13 cellular contexts compared by ENCODE assay signal in genomic region chr1:190084552-190084951, GRCh38.
DNase-seq lines count a peak whose midpoint lies in the region; ATAC-seq and TF ChIP-seq lines count a peak whose summit lies in the region.
"Had no signal": no experiment of that assay in that cellular context is flagged by ENCODE, and none has a peak within 500 bp of the region (broad histone marks: within the 10 kb centered on the region; RNA-seq: fewer than 3 reads in every experiment).

No MANE protein-coding gene starts in this region.

- H3K4me1 Mint-ChIP-seq in H9, result peaks cover 0 to 3% of the 10 kb centered on the region in 2 experiments; a peak in 2 of 4 replicates
- H3K4me1 Mint-ChIP-seq in activated T-cell treated with anti-CD3 and anti-CD28 coated beads, Interleukin-2, amount 50 U/mL, for 24 hours (ENCODE audit: low read depth), result no peaks in the 10 kb centered on the region

- H4K8ac ChIP-seq in H9 (replicated peaks; ENCODE audit: insufficient read length, low read depth, low read length), result no peak overlapping the region

- no peak overlapping the region for H3K27ac Mint-ChIP-seq in H9
- H3K27ac Mint-ChIP-seq in activated T-cell treated with anti-CD3 and anti-CD28 coated beads, Interleukin-2, amount 50 U/mL, for 24 hours, result no peak overlapping the region
- H3K27ac Mint-ChIP-seq: activated naive CD8-positive, alpha-beta T cell had no signal

- no peaks in the 10 kb centered on the region for H3K79me1 ChIP-seq in H9 (ENCODE audit: insufficient read depth, low read depth, low read length, poor library complexity, severe bottlenecking)

- H3K4me1 ChIP-seq in DOHH2 (ENCODE audit: control insufficient read depth, low read length) (no peaks in the 10 kb centered on the region), H9 (ENCODE audit: insufficient read depth, low read length) (no peaks in the 10 kb centered on the region), PC-9 (replicated peaks; ENCODE audit: insufficient read depth) (no peaks in the 10 kb centered on the region), esophagus squamous epithelium (no peaks in the 10 kb centered on the region)

- H3K27ac ChIP-seq in DOHH2 (ENCODE audit: low read depth, low read length) (no peak overlapping the region), H9 (ENCODE audit: insufficient read length, low read depth, low read length) (no peak overlapping the region), PC-9 (no peak overlapping the region), esophagus squamous epithelium (no peak overlapping the region)
- H3K27ac ChIP-seq: GM23248 had no signal

- no TSS peak for BruUV-seq in PC-9 (replicated peaks; lab: Mats Ljungman, UMichigan)

- H4K91ac ChIP-seq in H9 (ENCODE audit: insufficient read length, low read depth, low read length), result no peak overlapping the region

- POLR2A ChIA-PET in PC-9 (lab: Charles Lee; ENCODE audit: unreplicated experiment), result interaction anchor here (0.7 kb wide), 1 partner anchor 300 kb away, joined by 3 read pairs; no protein-coding TSS in a partner anchor

- H3K9ac ChIP-seq in H9 (ENCODE audit: extremely low read depth, insufficient read length, low read length), result no peak overlapping the region
- H3K9ac ChIP-seq: GM23248 had no signal

- H3K27me3 ChIP-seq in DOHH2 (ENCODE audit: control insufficient read depth, low read length) (no peaks in the 10 kb centered on the region), H9 (ENCODE audit: insufficient read depth, low read length) (no peaks in the 10 kb centered on the region), PC-9 (ENCODE audit: insufficient read depth, low read depth) (no peaks in the 10 kb centered on the region), esophagus squamous epithelium (no peaks in the 10 kb centered on the region)

- intact Hi-C loops in PC-9 (cut with micrococcal nuclease; ENCODE audit: unreplicated experiment), result no loop called here
- intact Hi-C loops in esophagus squamous epithelium (cut with DNase I), result no loop called here

- H4K20me1 ChIP-seq in DOHH2 (ENCODE audit: control insufficient read depth, insufficient read depth, low read depth, low read length), result no peaks in the 10 kb centered on the region
- H4K20me1 ChIP-seq in H9 (ENCODE audit: control insufficient read depth, insufficient read depth, insufficient read length), result no peaks in the 10 kb centered on the region
- H4K20me1 ChIP-seq in PC-9 (ENCODE audit: insufficient read depth), result no peaks in the 10 kb centered on the region

- no peak overlapping the region for H2BK15ac ChIP-seq in H9 (ENCODE audit: low read depth, low read length)

- CTCF ChIA-PET in PC-9 (lab: Charles Lee), result no interaction called here

- H3K4me3 ChIP-seq in DOHH2 (ENCODE audit: low read length) (no peak overlapping the region), PC-9 (no peak overlapping the region), esophagus squamous epithelium (no peak overlapping the region)
- H3K4me3 ChIP-seq: GM23248 had no signal

- no peak overlapping the region for H3K14ac ChIP-seq in H9 (ENCODE audit: insufficient read depth, low read length)

- H3T11ph ChIP-seq in H9 (ENCODE audit: low read length), result no peak overlapping the region

- ATAC-seq in HG03521 (IDR thresholded peaks at IDR 0.05; ENCODE audit: unreplicated experiment), result no peak

- H3K23me2 ChIP-seq in H9 (ENCODE audit: insufficient read length, low read depth, low read length, poor library complexity, severe bottlenecking), result no peaks in the 10 kb centered on the region

- H3K9me3 ChIP-seq in DOHH2 (ENCODE audit: control insufficient read depth, insufficient read depth, low read length) (no peaks in the 10 kb centered on the region), H9 (ENCODE audit: control insufficient read depth, low read depth, low read length) (no peaks in the 10 kb centered on the region), PC-9 (ENCODE audit: insufficient read depth, low read depth) (no peaks in the 10 kb centered on the region), esophagus squamous epithelium (no peaks in the 10 kb centered on the region)

- H3F3A ChIP-seq in DOHH2 (ENCODE audit: control insufficient read depth, insufficient read depth) (no peaks in the 10 kb centered on the region), PC-9 (ENCODE audit: insufficient read depth, low read depth) (no peaks in the 10 kb centered on the region)

- H3K36me3 Mint-ChIP-seq in H9 (ENCODE audit: insufficient read depth in 1 of 3, low read depth in 3 of 3), result no peaks in the 10 kb centered on the region; a peak in 1 of 7 replicates
- H3K36me3 Mint-ChIP-seq in activated T-cell treated with anti-CD3 and anti-CD28 coated beads, Interleukin-2, amount 50 U/mL, for 24 hours (ENCODE audit: low read depth), result no peaks in the 10 kb centered on the region
- H3K36me3 Mint-ChIP-seq: activated naive CD8-positive, alpha-beta T cell had no signal

- no peak for TF ChIP-seq POLR2A in esophagus squamous epithelium (IDR thresholded peaks at IDR 0.05)

- H3K9me2 ChIP-seq in DOHH2 (replicated peaks; ENCODE audit: control insufficient read depth, low read length) (no peaks in the 10 kb centered on the region), PC-9 (ENCODE audit: insufficient read depth) (no peaks in the 10 kb centered on the region)

- no peak overlapping the region for H2BK20ac ChIP-seq in H9 (ENCODE audit: low read depth, low read length, poor library complexity, severe bottlenecking)

- no peak overlapping the region for H2BK12ac ChIP-seq in H9 (ENCODE audit: insufficient read length, low read depth, low read length)

- no CpG with 5 or more reads among the region's 8 CpGs for WGBS in H9 (ENCODE audit: extremely low coverage, insufficient read length, low lambda C conversion rate)
- 42 to 51% methylated on average over 5 of the region's 8 CpGs for WGBS in esophagus squamous epithelium, 2 donors

- H3K27me3 Mint-ChIP-seq in H9 (ENCODE audit: low read depth), result no peaks in the 10 kb centered on the region
- no peaks in the 10 kb centered on the region for H3K27me3 Mint-ChIP-seq in activated T-cell treated with anti-CD3 and anti-CD28 coated beads, Interleukin-2, amount 50 U/mL, for 24 hours
- H3K27me3 Mint-ChIP-seq: activated naive CD8-positive, alpha-beta T cell had no signal

- H4K5ac ChIP-seq in H9 (ENCODE audit: insufficient read length, low read depth, low read length), result no peak overlapping the region

- H3K9me3 Mint-ChIP-seq in H9, result no peaks in the 10 kb centered on the region
- peaks cover 8% of the 10 kb centered on the region for H3K9me3 Mint-ChIP-seq in activated T-cell treated with anti-CD3 and anti-CD28 coated beads, Interleukin-2, amount 50 U/mL, for 24 hours

- no peak overlapping the region for H2BK120ac ChIP-seq in H9 (ENCODE audit: low read depth, low read length, poor library complexity, severe bottlenecking)

- TF ChIP-seq CTCF in DOHH2 (IDR thresholded peaks at IDR 0.05; ENCODE audit: low read depth, low read length, poor library complexity, severe bottlenecking) (peak; percentile 52), H9 (conservative IDR thresholded peaks at IDR 0.05) (peak; percentile 84), PC-9 (conservative IDR thresholded peaks at IDR 0.05) (peak; percentile 49; the same call in 1 of the 2 replicates), esophagus squamous epithelium (IDR thresholded peaks at IDR 0.05) (no peak)

- H2AFZ ChIP-seq in H9 (ENCODE audit: low read length), result no peak overlapping the region
- no peak overlapping the region for H2AFZ ChIP-seq in PC-9
- H2AFZ ChIP-seq: GM23248 had no signal

- H3K4me3 Mint-ChIP-seq in H9, result no peak overlapping the region
- no peak overlapping the region for H3K4me3 Mint-ChIP-seq in activated T-cell treated with anti-CD3 and anti-CD28 coated beads, Interleukin-2, amount 50 U/mL, for 24 hours
- H3K4me3 Mint-ChIP-seq: activated naive CD8-positive, alpha-beta T cell had no signal

- H3K4me2 ChIP-seq in DOHH2 (ENCODE audit: low read length) (no peak overlapping the region), H9 (ENCODE audit: insufficient read depth, insufficient read length, low read length) (no peak overlapping the region), PC-9 (no peak overlapping the region)

- no peak overlapping the region for H3K56ac ChIP-seq in H9 (ENCODE audit: insufficient read length, low read depth, low read length)

- no peak overlapping the region for H2BK5ac ChIP-seq in H9 (ENCODE audit: insufficient read length, low read length)

- DNase-seq in H9 (peak; percentile 87), PC-9 (no peak), iPS-NIHi11 (ENCODE audit: low spot score) (peak; percentile 45), esophagus squamous epithelium (lab: John Stamatoyannopoulos, UW) (no peak)
- DNase-seq in central memory CD4-positive, alpha-beta T cell, result no peak
- no peak for DNase-seq in activated T-cell treated with anti-CD3 and anti-CD28 coated beads, Interleukin-2, amount 50 U/mL, for 24 hours
- DNase-seq: activated CD4-positive, alpha-beta T cell treated with anti-CD3 and anti-CD28 coated beads for 1 hour; COR-L47; effector CD8-positive, alpha-beta T cell; GM23248 had no signal

- H3K36me3 ChIP-seq in DOHH2 (ENCODE audit: control insufficient read depth, low read length) (no peaks in the 10 kb centered on the region), PC-9 (ENCODE audit: low read depth) (no peaks in the 10 kb centered on the region), esophagus squamous epithelium (no peaks in the 10 kb centered on the region)

- no peak overlapping the region for H2AK5ac ChIP-seq in H9 (ENCODE audit: insufficient read length, low read length)

- no peak overlapping the region for H3K4ac ChIP-seq in H9 (ENCODE audit: low read depth, low read length)

- H3K79me2 ChIP-seq in DOHH2 (ENCODE audit: control insufficient read depth, low read length) (no peaks in the 10 kb centered on the region), H9 (ENCODE audit: insufficient read depth, low read length) (no peaks in the 10 kb centered on the region), PC-9 (ENCODE audit: low read depth) (no peaks in the 10 kb centered on the region)

- no peak overlapping the region for H3K23ac ChIP-seq in H9 (ENCODE audit: insufficient read length, low read depth, low read length)

- no peak overlapping the region for H3K18ac ChIP-seq in H9 (ENCODE audit: insufficient read length, low read depth, low read length)

Comparison
In these comparisons a context has a peak if more than half of its experiments do, and no peak if none do; other contexts are left out.
1. CTCF ChIP-seq: peak in DOHH2 (single experiment), H9 (single experiment) and PC-9 (single experiment); none in esophagus squamous epithelium (0 of 6).
2. DNase-seq: peak in H9 (single experiment) and iPS-NIHi11 (single experiment); none in PC-9 (0 of 2), esophagus squamous epithelium (single experiment), central memory CD4-positive, alpha-beta T cell (single experiment) and activated T-cell treated with anti-CD3 and anti-CD28 coated beads, Interleukin-2, amount 50 U/mL, for 24 hours (single experiment).